Comparison of ENCODE assay signal across 8 cellular contexts in the genomic region with DNA sequence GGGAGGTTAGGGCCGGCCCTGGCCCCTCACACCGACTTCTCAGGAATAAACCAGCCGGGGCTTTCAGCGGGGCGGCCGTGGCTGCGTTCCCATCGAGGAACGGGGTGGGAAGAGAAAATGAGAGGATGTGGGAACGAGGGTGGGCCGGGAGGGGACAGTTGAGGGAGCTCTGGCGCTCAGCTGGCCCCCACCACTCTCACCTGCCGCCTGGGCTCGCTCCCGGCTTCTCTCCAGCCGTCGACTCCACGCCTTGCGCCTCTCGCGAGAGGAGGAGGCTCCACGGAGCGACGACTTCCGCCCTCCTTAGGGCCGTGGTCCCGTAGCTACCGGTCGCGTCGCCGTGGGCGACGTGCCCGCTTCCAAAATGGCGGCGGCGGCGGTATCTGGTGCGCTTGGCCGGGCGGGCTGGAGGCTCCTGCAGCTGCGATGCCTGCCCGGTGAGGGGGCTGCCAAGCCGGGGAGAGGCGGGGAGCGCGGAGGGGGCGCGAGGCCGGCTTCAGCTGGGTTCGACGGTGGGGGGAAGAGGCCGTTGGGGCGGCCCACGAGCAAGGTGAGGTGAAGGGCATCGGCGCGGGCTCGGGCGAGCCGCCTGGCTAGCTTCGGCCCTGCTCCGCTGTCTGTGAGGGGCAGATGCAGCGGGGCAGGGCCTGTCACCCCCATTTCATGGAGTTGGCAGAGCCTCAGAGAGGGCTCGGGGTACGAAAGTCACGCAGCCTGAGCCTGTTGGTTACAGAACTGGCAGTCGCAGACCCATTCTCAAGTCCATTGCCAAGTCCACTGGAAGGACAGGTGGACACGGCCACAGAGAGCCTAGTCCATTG. TPM values are rescaled to one million over a fixed set of nuclear protein-coding genes. Genes with fewer than 3 reads are reported as not detected.
DNase-seq lines count a peak whose midpoint lies in the region; ATAC-seq, FAIRE-seq and TF ChIP-seq lines count a peak whose summit lies in the region.

A gene (minus strand): TSS at position 244 of the 821 bp plus-strand sequence. CDS start 6,457 bp downstream, outside the sequence.
A gene with protein sequence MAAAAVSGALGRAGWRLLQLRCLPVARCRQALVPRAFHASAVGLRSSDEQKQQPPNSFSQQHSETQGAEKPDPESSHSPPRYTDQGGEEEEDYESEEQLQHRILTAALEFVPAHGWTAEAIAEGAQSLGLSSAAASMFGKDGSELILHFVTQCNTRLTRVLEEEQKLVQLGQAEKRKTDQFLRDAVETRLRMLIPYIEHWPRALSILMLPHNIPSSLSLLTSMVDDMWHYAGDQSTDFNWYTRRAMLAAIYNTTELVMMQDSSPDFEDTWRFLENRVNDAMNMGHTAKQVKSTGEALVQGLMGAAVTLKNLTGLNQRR (plus strand): TSS at position 338 of the 821 bp plus-strand sequence. CDS start 27 bp downstream, at position 365.

- peaks cover 16% of the 10 kb centered on the region for H3K36me3 ChIP-seq in right atrium auricular region

- no peaks in the 10 kb centered on the region for H3K27me3 ChIP-seq in right atrium auricular region

- DNase-seq in NCI-H187 treated with DMSO at 0.1 percent for 48 hours (lab: John Stamatoyannopoulos, UW) (peak; percentile 15), T-helper 2 cell (peak; percentile 81 to 96 (median 88)), right atrium auricular region (ENCODE audit: low spot score) (peak; percentile 92), pulmonary artery endothelial cell (ENCODE audit: low read depth, low spot score) (peak; percentile 75), urothelium cell line (ENCODE audit: low spot score) (peak; percentile 98)

- ATAC-seq in GM18499 (IDR thresholded peaks at IDR 0.05; ENCODE audit: insufficient read depth, unreplicated experiment) (peak; percentile 69), HG02938 (IDR thresholded peaks at IDR 0.05; ENCODE audit: unreplicated experiment) (peak; percentile 93)

- H3K4me1 ChIP-seq in right atrium auricular region = peaks cover 0 to 44% of the 10 kb centered on the region in 2 donors

- peak; percentile 92 for FAIRE-seq in urothelium cell line (lab: Jason Lieb, UNC)

- H3K9me3 ChIP-seq in right atrium auricular region = no peaks in the 10 kb centered on the region

- H3K27ac ChIP-seq in angular gyrus (ENCODE audit: low read depth, low read length) = peak within 1 kb of the TSS; percentile 91
- peak within 1 kb of the TSS; percentile 96 to 98 for H3K27ac ChIP-seq in right atrium auricular region

- TF ChIP-seq CTCF in right atrium auricular region (IDR thresholded peaks at IDR 0.05) = peak in 1 of 2 donors; percentile 17

- peak within 1 kb of the TSS; percentile 95 to 98 for H3K4me3 ChIP-seq in right atrium auricular region

RNA-seq across cellular contexts. Expression of the first gene that starts in this region (rescaled TPM):
- total RNA-seq in right atrium auricular region = 10 to 100 TPM; 33.0 to 34.4 TPM
- total RNA-seq in pulmonary artery endothelial cell = 80.8 and 86.7 TPM in 2 replicates

RNA-seq across cellular contexts. Expression of the second gene that starts in this region (rescaled TPM):
- total RNA-seq in right atrium auricular region = 100 to 1,000 TPM; 106 to 153 TPM
- total RNA-seq in pulmonary artery endothelial cell = 51.2 and 51.8 TPM in 2 replicates

Comparison
In these comparisons a context has a peak if more than half of its experiments do, and no peak if none do; other contexts are left out.
1. Peak in every context shown above with its lines: DNase-seq, ATAC-seq, H3K4me3 ChIP-seq and H3K27ac ChIP-seq.
2. DNase-seq: peak in every context shown above with its lines; median percentile 98 in urothelium cell line; 92 in right atrium auricular region; 88 in T-helper 2 cell; 75 in pulmonary artery endothelial cell; 15 in NCI-H187 treated with DMSO at 0.1 percent for 48 hours.